In the genomic region with DNA sequence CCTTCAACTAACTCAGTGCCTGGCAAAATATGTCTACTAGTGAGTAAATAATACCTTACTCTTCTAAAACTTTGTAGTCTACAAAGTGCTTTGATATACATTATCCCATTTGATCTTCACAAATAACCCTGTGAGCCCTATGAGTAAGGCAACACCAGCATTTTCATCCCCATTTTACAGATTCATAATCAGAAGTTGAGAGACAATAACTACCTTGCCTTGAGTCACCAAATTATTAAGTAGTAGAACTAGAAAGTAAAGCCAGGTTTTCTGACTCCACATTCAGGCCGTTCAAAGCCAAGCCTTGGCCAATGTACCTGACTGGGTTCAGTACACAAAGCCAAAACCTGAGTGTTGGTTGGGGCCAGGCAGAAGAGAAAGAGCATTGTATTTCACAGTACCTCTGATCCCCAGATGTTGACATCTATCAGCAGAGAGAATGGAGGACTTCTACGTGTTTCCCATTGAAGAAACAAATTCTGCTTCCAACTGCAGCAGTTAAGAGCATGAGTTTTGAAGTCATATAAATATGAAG, we compare ENCODE assay signal across 1 cellular context.
TF ChIP-seq lines count a peak whose summit lies in the region.

No MANE protein-coding gene starts in this region.

TF ChIP-seq in HepG2, 621 proteins besides CTCF, POLR2A, EP300 and RAD21 (continued from another document and continues in another):
- TF ChIP-seq GATAD2A (CRISPR knock-in tag; IDR thresholded peaks at IDR 0.05) = peak; percentile 66; the same call in 1 of the 2 replicates
- TF ChIP-seq, protein P1, sequence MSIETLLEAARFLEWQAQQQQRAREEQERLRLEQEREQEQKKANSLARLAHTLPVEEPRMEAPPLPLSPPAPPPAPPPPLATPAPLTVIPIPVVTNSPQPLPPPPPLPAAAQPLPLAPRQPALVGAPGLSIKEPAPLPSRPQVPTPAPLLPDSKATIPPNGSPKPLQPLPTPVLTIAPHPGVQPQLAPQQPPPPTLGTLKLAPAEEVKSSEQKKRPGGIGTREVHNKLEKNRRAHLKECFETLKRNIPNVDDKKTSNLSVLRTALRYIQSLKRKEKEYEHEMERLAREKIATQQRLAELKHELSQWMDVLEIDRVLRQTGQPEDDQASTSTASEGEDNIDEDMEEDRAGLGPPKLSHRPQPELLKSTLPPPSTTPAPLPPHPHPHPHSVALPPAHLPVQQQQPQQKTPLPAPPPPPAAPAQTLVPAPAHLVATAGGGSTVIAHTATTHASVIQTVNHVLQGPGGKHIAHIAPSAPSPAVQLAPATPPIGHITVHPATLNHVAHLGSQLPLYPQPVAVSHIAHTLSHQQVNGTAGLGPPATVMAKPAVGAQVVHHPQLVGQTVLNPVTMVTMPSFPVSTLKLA (IDR thresholded peaks at IDR 0.05) = no peak
- TF ChIP-seq ATAD3A (CRISPR knock-in tag; IDR thresholded peaks at IDR 0.05) = no peak
- TF ChIP-seq ETV5 (CRISPR knock-in tag; IDR thresholded peaks at IDR 0.05; ENCODE audit: borderline replicate concordance) = no peak
- TF ChIP-seq ESRRA (CRISPR knock-in tag; IDR thresholded peaks at IDR 0.05; ENCODE audit: low read depth) = no peak
- TF ChIP-seq MTF2 (CRISPR knock-in tag; IDR thresholded peaks at IDR 0.05; ENCODE audit: borderline replicate concordance) = no peak
- TF ChIP-seq ELF1 (CRISPR knock-in tag; IDR thresholded peaks at IDR 0.05) = no peak
- TF ChIP-seq NCOA1 (CRISPR knock-in tag; IDR thresholded peaks at IDR 0.05) = no peak
- TF ChIP-seq CENPX (CRISPR knock-in tag; IDR thresholded peaks at IDR 0.05) = no peak
- no peak for TF ChIP-seq NR2F6 (IDR thresholded peaks at IDR 0.05)
- TF ChIP-seq NR2F6 (CRISPR knock-in tag; IDR thresholded peaks at IDR 0.05) = no peak
- TF ChIP-seq SNAPC2 (CRISPR knock-in tag; IDR thresholded peaks at IDR 0.05) = no peak
- TF ChIP-seq, protein P2, sequence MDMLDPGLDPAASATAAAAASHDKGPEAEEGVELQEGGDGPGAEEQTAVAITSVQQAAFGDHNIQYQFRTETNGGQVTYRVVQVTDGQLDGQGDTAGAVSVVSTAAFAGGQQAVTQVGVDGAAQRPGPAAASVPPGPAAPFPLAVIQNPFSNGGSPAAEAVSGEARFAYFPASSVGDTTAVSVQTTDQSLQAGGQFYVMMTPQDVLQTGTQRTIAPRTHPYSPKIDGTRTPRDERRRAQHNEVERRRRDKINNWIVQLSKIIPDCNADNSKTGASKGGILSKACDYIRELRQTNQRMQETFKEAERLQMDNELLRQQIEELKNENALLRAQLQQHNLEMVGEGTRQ (IDR thresholded peaks at IDR 0.05; ENCODE audit: low read depth, low read length) = no peak
- TF ChIP-seq, protein P2 (CRISPR knock-in tag; IDR thresholded peaks at IDR 0.05; ENCODE audit: borderline replicate concordance) = no peak
- no peak for TF ChIP-seq ZNF333 (CRISPR knock-in tag; IDR thresholded peaks at IDR 0.05; ENCODE audit: borderline replicate concordance)
- no peak for TF ChIP-seq SKI (IDR thresholded peaks at IDR 0.05; ENCODE audit: partially characterized antibody)
- TF ChIP-seq KAT8 (CRISPR knock-in tag; IDR thresholded peaks at IDR 0.05) = no peak
- peak; percentile 78 for TF ChIP-seq ZMYM4 (CRISPR knock-in tag; IDR thresholded peaks at IDR 0.05)
- TF ChIP-seq TGIF2 (CRISPR knock-in tag; IDR thresholded peaks at IDR 0.05) = no peak
- no peak for TF ChIP-seq ZNF225 (CRISPR knock-in tag; IDR thresholded peaks at IDR 0.05)
- no peak for TF ChIP-seq ZNF607 (CRISPR knock-in tag; IDR thresholded peaks at IDR 0.05; ENCODE audit: borderline replicate concordance)
- no peak for TF ChIP-seq ZNF766 (CRISPR knock-in tag; IDR thresholded peaks at IDR 0.05; ENCODE audit: borderline replicate concordance)
- TF ChIP-seq, protein P3, sequence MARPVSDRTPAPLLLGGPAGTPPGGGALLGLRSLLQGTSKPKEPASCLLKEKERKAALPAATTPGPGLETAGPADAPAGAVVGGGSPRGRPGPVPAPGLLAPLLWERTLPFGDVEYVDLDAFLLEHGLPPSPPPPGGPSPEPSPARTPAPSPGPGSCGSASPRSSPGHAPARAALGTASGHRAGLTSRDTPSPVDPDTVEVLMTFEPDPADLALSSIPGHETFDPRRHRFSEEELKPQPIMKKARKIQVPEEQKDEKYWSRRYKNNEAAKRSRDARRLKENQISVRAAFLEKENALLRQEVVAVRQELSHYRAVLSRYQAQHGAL (CRISPR knock-in tag; IDR thresholded peaks at IDR 0.05; ENCODE audit: not compliant biosample characterization) = no peak
- TF ChIP-seq ZNF138 (CRISPR knock-in tag; IDR thresholded peaks at IDR 0.05; ENCODE audit: low read depth) = no peak
- TF ChIP-seq, protein P4, sequence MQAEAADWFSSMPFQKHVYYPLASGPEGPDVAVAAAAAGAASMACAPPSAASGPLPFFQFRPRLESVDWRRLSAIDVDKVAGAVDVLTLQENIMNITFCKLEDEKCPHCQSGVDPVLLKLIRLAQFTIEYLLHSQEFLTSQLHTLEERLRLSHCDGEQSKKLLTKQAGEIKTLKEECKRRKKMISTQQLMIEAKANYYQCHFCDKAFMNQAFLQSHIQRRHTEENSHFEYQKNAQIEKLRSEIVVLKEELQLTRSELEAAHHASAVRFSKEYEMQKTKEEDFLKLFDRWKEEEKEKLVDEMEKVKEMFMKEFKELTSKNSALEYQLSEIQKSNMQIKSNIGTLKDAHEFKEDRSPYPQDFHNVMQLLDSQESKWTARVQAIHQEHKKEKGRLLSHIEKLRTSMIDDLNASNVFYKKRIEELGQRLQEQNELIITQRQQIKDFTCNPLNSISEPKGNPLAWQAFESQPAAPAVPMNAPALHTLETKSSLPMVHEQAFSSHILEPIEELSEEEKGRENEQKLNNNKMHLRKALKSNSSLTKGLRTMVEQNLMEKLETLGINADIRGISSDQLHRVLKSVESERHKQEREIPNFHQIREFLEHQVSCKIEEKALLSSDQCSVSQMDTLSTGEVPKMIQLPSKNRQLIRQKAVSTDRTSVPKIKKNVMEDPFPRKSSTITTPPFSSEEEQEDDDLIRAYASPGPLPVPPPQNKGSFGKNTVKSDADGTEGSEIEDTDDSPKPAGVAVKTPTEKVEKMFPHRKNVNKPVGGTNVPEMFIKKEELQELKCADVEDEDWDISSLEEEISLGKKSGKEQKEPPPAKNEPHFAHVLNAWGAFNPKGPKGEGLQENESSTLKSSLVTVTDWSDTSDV (CRISPR knock-in tag; IDR thresholded peaks at IDR 0.05) = no peak
- TF ChIP-seq, protein P5, sequence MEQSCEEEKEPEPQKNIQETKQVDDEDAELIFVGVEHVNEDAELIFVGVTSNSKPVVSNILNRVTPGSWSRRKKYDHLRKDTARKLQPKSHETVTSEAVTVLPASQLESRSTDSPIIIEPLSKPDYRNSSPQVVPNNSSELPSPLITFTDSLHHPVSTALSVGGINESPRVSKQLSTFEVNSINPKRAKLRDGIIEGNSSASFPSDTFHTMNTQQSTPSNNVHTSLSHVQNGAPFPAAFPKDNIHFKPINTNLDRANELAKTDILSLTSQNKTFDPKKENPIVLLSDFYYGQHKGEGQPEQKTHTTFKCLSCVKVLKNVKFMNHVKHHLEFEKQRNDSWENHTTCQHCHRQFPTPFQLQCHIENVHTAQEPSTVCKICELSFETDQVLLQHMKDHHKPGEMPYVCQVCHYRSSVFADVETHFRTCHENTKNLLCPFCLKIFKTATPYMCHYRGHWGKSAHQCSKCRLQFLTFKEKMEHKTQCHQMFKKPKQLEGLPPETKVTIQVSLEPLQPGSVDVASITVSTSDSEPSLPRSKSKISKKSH (CRISPR knock-in tag; IDR thresholded peaks at IDR 0.05; ENCODE audit: borderline replicate concordance) = no peak
- TF ChIP-seq PHB2 (IDR thresholded peaks at IDR 0.05; ENCODE audit: partially characterized antibody) = no peak
- TF ChIP-seq PHF5A (CRISPR knock-in tag; IDR thresholded peaks at IDR 0.05; ENCODE audit: low read depth, unreplicated experiment) = no peak
- TF ChIP-seq MIER2 (CRISPR knock-in tag; IDR thresholded peaks at IDR 0.05) = 0 out of 2 replicates have a peak, but pooled peaks have one; percentile 48
- TF ChIP-seq HMG20B (CRISPR knock-in tag; conservative IDR thresholded peaks at IDR 0.05) = no peak
- TF ChIP-seq, protein P6, sequence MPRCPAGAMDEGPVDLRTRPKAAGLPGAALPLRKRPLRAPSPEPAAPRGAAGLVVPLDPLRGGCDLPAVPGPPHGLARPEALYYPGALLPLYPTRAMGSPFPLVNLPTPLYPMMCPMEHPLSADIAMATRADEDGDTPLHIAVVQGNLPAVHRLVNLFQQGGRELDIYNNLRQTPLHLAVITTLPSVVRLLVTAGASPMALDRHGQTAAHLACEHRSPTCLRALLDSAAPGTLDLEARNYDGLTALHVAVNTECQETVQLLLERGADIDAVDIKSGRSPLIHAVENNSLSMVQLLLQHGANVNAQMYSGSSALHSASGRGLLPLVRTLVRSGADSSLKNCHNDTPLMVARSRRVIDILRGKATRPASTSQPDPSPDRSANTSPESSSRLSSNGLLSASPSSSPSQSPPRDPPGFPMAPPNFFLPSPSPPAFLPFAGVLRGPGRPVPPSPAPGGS (CRISPR knock-in tag; IDR thresholded peaks at IDR 0.05) = no peak
- TF ChIP-seq, protein P7, sequence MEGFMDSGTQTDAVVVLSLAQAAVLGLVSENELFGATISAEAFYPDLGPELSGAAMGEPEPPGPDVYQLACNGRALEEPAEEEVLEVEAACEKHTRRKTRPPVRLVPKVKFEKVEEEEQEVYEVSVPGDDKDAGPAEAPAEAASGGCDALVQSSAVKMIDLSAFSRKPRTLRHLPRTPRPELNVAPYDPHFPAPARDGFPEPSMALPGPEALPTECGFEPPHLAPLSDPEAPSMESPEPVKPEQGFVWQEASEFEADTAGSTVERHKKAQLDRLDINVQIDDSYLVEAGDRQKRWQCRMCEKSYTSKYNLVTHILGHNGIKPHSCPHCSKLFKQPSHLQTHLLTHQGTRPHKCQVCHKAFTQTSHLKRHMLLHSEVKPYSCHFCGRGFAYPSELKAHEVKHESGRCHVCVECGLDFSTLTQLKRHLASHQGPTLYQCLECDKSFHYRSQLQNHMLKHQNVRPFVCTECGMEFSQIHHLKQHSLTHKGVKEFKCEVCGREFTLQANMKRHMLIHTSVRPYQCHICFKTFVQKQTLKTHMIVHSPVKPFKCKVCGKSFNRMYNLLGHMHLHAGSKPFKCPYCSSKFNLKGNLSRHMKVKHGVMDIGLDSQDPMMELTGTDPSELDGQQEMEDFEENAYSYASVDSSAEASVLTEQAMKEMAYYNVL (CRISPR knock-in tag; IDR thresholded peaks at IDR 0.05; ENCODE audit: borderline replicate concordance) = 0 out of 2 replicates have a peak, but pooled peaks have one; percentile 20
- TF ChIP-seq, protein P8, sequence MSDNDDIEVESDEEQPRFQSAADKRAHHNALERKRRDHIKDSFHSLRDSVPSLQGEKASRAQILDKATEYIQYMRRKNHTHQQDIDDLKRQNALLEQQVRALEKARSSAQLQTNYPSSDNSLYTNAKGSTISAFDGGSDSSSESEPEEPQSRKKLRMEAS (IDR thresholded peaks at IDR 0.05) = no peak
- TF ChIP-seq GABPB1 (CRISPR knock-in tag; IDR thresholded peaks at IDR 0.05) = no peak
- no peak for TF ChIP-seq ZNF446 (CRISPR knock-in tag; IDR thresholded peaks at IDR 0.05)
- TF ChIP-seq, protein P9, sequence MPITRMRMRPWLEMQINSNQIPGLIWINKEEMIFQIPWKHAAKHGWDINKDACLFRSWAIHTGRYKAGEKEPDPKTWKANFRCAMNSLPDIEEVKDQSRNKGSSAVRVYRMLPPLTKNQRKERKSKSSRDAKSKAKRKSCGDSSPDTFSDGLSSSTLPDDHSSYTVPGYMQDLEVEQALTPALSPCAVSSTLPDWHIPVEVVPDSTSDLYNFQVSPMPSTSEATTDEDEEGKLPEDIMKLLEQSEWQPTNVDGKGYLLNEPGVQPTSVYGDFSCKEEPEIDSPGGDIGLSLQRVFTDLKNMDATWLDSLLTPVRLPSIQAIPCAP (CRISPR knock-in tag; IDR thresholded peaks at IDR 0.05; ENCODE audit: low read depth) = no peak
- TF ChIP-seq ZBTB20 (CRISPR knock-in tag; IDR thresholded peaks at IDR 0.05; ENCODE audit: borderline replicate concordance, low read depth) = no peak
- TF ChIP-seq SRF (IDR thresholded peaks at IDR 0.05; ENCODE audit: low read depth, low read length) = no peak
- no peak for TF ChIP-seq ZNF781 (CRISPR knock-in tag; IDR thresholded peaks at IDR 0.05; ENCODE audit: borderline replicate concordance, not compliant biosample characterization)
- no peak for TF ChIP-seq ZNF329 (CRISPR knock-in tag; IDR thresholded peaks at IDR 0.05; ENCODE audit: low read depth)
- no peak for TF ChIP-seq SMAD1 (CRISPR knock-in tag; IDR thresholded peaks at IDR 0.05; ENCODE audit: borderline replicate concordance, low read depth)
- no peak for TF ChIP-seq DNMT3B (CRISPR knock-in tag; conservative IDR thresholded peaks at IDR 0.05)
- TF ChIP-seq, protein P10, sequence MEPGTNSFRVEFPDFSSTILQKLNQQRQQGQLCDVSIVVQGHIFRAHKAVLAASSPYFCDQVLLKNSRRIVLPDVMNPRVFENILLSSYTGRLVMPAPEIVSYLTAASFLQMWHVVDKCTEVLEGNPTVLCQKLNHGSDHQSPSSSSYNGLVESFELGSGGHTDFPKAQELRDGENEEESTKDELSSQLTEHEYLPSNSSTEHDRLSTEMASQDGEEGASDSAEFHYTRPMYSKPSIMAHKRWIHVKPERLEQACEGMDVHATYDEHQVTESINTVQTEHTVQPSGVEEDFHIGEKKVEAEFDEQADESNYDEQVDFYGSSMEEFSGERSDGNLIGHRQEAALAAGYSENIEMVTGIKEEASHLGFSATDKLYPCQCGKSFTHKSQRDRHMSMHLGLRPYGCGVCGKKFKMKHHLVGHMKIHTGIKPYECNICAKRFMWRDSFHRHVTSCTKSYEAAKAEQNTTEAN (CRISPR knock-in tag; conservative IDR thresholded peaks at IDR 0.05) = no peak
- TF ChIP-seq, protein P11, sequence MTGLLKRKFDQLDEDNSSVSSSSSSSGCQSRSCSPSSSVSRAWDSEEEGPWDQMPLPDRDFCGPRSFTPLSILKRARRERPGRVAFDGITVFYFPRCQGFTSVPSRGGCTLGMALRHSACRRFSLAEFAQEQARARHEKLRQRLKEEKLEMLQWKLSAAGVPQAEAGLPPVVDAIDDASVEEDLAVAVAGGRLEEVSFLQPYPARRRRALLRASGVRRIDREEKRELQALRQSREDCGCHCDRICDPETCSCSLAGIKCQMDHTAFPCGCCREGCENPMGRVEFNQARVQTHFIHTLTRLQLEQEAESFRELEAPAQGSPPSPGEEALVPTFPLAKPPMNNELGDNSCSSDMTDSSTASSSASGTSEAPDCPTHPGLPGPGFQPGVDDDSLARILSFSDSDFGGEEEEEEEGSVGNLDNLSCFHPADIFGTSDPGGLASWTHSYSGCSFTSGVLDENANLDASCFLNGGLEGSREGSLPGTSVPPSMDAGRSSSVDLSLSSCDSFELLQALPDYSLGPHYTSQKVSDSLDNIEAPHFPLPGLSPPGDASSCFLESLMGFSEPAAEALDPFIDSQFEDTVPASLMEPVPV (CRISPR knock-in tag; IDR thresholded peaks at IDR 0.05) = no peak
